Comparison of ENCODE assay signal across 8 cellular contexts in genomic region chr13:94602467-94602866, GRCh38. TPM values are rescaled to one million over a fixed set of nuclear protein-coding genes. Genes with fewer than 3 reads are reported as not detected.
DNase-seq lines count a peak whose midpoint lies in the region; ATAC-seq and TF ChIP-seq lines count a peak whose summit lies in the region.

No MANE protein-coding gene starts in this region.

- H3K27ac ChIP-seq in iPS-18a (ENCODE audit: low read length): no peak overlapping the region
- H3K27ac ChIP-seq in stomach: peak overlapping the region in 4 of 5 donors; percentile 84 to 96 (median 88)

- TF ChIP-seq EP300 in stomach (IDR thresholded peaks at IDR 0.05): no peak

- H3K27me3 ChIP-seq in iPS-18a (ENCODE audit: control insufficient read depth, insufficient read depth, low read length) (peaks cover 16% of the 10 kb centered on the region), stomach (no peaks in the 10 kb centered on the region)

- H3K9me3 ChIP-seq in iPS-18a (ENCODE audit: control insufficient read depth, low read depth, low read length) (peaks cover 2% of the 10 kb centered on the region), stomach (no peaks in the 10 kb centered on the region)

- H3K4me3 ChIP-seq in WI38 (ENCODE audit: low read depth, low read length): peak overlapping the region; percentile 93
- peak overlapping the region; percentile 92 for H3K4me3 ChIP-seq in iPS-18a (ENCODE audit: low read length)
- H3K4me3 ChIP-seq in stomach: peak overlapping the region; percentile 82 to 95 (median 87)

- DNase-seq in NCI-H146 treated with DMSO at 0.1 percent for 48 hours (lab: John Stamatoyannopoulos, UW; ENCODE audit: unreplicated experiment) (peak; percentile 8), NCI-H146 (lab: John Stamatoyannopoulos, UW) (no peak), stomach (no peak), GF-D8 (lab: John Stamatoyannopoulos, UW) (no peak), GM19240 (ENCODE audit: insufficient read length, low spot score) (no peak)

- no peak for TF ChIP-seq POLR2A in stomach (IDR thresholded peaks at IDR 0.05)

- peak overlapping the region; percentile 79 for H3K9ac ChIP-seq in iPS-18a (ENCODE audit: low read length)

- H3K4me1 ChIP-seq in iPS-18a (ENCODE audit: control insufficient read depth, low read depth, low read length) (peaks cover 4% of the 10 kb centered on the region), stomach (peaks cover 0 to 30% (median 15%) of the 10 kb centered on the region in 4 donors)

- 29 to 56% (median 48%) methylated on average over 1 of the region's 1 CpG for WGBS in stomach, 5 donors

- intact Hi-C loops in stomach (cut with DNase I; ENCODE audit: low total_unique reads): no loop called here

- no peak for ATAC-seq in GM21619 (IDR thresholded peaks at IDR 0.05; ENCODE audit: unreplicated experiment)

- TF ChIP-seq CTCF in WI38 (IDR thresholded peaks at IDR 0.05; ENCODE audit: low read depth, low read length) (no peak), stomach (IDR thresholded peaks at IDR 0.05) (no peak)

- peaks cover 17% of the 10 kb centered on the region for H3K36me3 ChIP-seq in iPS-18a (ENCODE audit: control insufficient read depth, low read depth, low read length)
- peaks cover 0 to 20% (median 17%) of the 10 kb centered on the region in 4 donors for H3K36me3 ChIP-seq in stomach

RNA-seq across cellular contexts. Expression of gene GPR180, which starts 0.8 kb away (rescaled TPM):
- total RNA-seq in stomach: 10 to 100 TPM in 1 of 5 donors, 1 to 10 TPM in 3, under 1 TPM in 1; under 0.01 to 12.9 (median 5.1) TPM
- polyA plus RNA-seq in stomach: 1 to 10 TPM; 1.1 to 1.2 (median 1.1) TPM

RNA-seq across cellular contexts. Expression of gene TGDS, which starts 6.5 kb away (rescaled TPM):
- 10 to 100 TPM in 2 of 5 donors, 1 to 10 TPM in 2, not detected in 1; 3.6 to 21.8 (median 12.6) TPM for total RNA-seq in stomach
- 10 to 100 TPM in 1 of 3 donors, 1 to 10 TPM in 2; 7.8 to 11.6 (median 8.2) TPM for polyA plus RNA-seq in stomach
